In genomic region chr1:17176306-17177061, GRCh38 we compare ENCODE assay signal across 32 cellular contexts. TPM values are rescaled to one million over a fixed set of nuclear protein-coding genes. Genes with fewer than 3 reads are reported as not detected.
DNase-seq lines count a peak whose midpoint lies in the region; TF ChIP-seq lines count a peak whose summit lies in the region.
"Had no signal": no experiment of that assay in that cellular context is flagged by ENCODE, and none has a peak within 500 bp of the region (broad histone marks: within the 10 kb centered on the region; RNA-seq: fewer than 3 reads in every experiment).

No MANE protein-coding gene starts in this region.

- DNase-seq in NOMO-1 treated with DMSO at 0.1 percent for 48 hours (lab: John Stamatoyannopoulos, UW; ENCODE audit: unreplicated experiment) (peak; percentile 10), NOMO-1 treated with dmso at 0.1 percent for 144 hours (lab: John Stamatoyannopoulos, UW; ENCODE audit: unreplicated experiment) (no peak), SKM-1 treated with dmso at 0.1 percent for 144 hours (lab: John Stamatoyannopoulos, UW; ENCODE audit: unreplicated experiment) (peak; percentile 15), medulla oblongata (ENCODE audit: extremely low spot score) (peak; percentile 51), type B pancreatic cell (ENCODE audit: extremely low spot score, unreplicated experiment) (peak; percentile 24), SW480 (ENCODE audit: low spot score) (no peak), Kasumi-1 (lab: John Stamatoyannopoulos, UW) (no peak), spleen (no peak)
- DNase-seq: 8988T; activated CD4-positive, alpha-beta T cell treated with anti-CD3 and anti-CD28 coated beads, Interleukin-2, amount 10 ng/mL, durations not matched to agents 7 days and 5 days; activated gamma-delta T cell; activated naive CD8-positive, alpha-beta T cell treated with anti-CD3 and anti-CD28 coated beads, Interleukin-2, amount 10 ng/mL, durations not matched to agents 7 days and 5 days; activated T-cell treated with anti-CD3 and anti-CD28 coated beads, Interleukin-2, amount 50 U/mL, for 24 hours; caudate nucleus; CD8-positive, alpha-beta T cell; GOT3; left ventricle myocardium inferior; NCI-H146; NCI-H446; NCI-H774; OCI-M1; right cardiac atrium; stimulated activated naive CD4-positive, alpha-beta T cell treated with Interleukin-2 at 50 U/mL for 16 hours; SW 1271 had no signal

- H3K4me1 ChIP-seq in spleen: peaks cover 0 to 6% (median 2%) of the 10 kb centered on the region in 6 donors
- H3K4me1 ChIP-seq: ascending aorta, left ventricle myocardium inferior, parathyroid adenoma had no signal

- no peak for TF ChIP-seq CTCF in type B pancreatic cell (conservative IDR thresholded peaks at IDR 0.05)
- no peak for TF ChIP-seq CTCF in spleen (IDR thresholded peaks at IDR 0.05 in 8 of 11, conservative IDR thresholded peaks at IDR 0.05 in 3 of 11)

- H3K36me3 ChIP-seq in spleen: no peaks in the 10 kb centered on the region
- H3K36me3 ChIP-seq: ascending aorta, left ventricle myocardium inferior, thoracic aorta had no signal

- H3K36me3 Mint-ChIP-seq in type B pancreatic cell: no peaks in the 10 kb centered on the region
- H3K36me3 Mint-ChIP-seq: CD8-positive, alpha-beta T cell; mesothelial cell of epicardium; WTC11 had no signal

- H3K27ac ChIP-seq in spleen: no peak overlapping the region
- H3K27ac ChIP-seq: ascending aorta, left ventricle myocardium inferior, parathyroid adenoma, thoracic aorta had no signal

- 82 to 91% (median 89%) methylated on average over 6 of the region's 6 CpGs for WGBS in spleen, 5 donors

- TF ChIP-seq POLR2A in spleen (IDR thresholded peaks at IDR 0.05): no peak

- H3K27me3 ChIP-seq in spleen (replicated peaks in 1 of 7): no peaks in the 10 kb centered on the region
- H3K27me3 ChIP-seq: ascending aorta had no signal

- intact Hi-C loops in spleen (cut with DNase I; ENCODE audit: low total_unique reads): no loop called here

- H3K4me3 ChIP-seq in spleen: no peak overlapping the region
- H3K4me3 ChIP-seq: ascending aorta, left ventricle myocardium inferior, thoracic aorta had no signal

- H3K9me3 Mint-ChIP-seq in type B pancreatic cell: peaks cover 15% of the 10 kb centered on the region
- H3K9me3 Mint-ChIP-seq: CD8-positive, alpha-beta T cell had no signal

- H3K9me3 ChIP-seq in spleen: no peaks in the 10 kb centered on the region
- H3K9me3 ChIP-seq: ascending aorta, left ventricle myocardium inferior, thoracic aorta had no signal

- H3K27me3 Mint-ChIP-seq in type B pancreatic cell: peaks cover 20% of the 10 kb centered on the region

- no peak overlapping the region for H3K4me3 Mint-ChIP-seq in type B pancreatic cell
- H3K4me3 Mint-ChIP-seq: activated CD4-positive, alpha-beta T cell treated with anti-CD3 and anti-CD28 coated beads, Interleukin-2, amount 10 ng/mL, durations not matched to agents 7 days and 5 days; activated naive CD8-positive, alpha-beta T cell treated with anti-CD3 and anti-CD28 coated beads, Interleukin-2, amount 10 ng/mL, durations not matched to agents 7 days and 5 days; activated T-cell treated with anti-CD3 and anti-CD28 coated beads, Interleukin-2, amount 50 U/mL, for 24 hours; CD8-positive, alpha-beta T cell; mesothelial cell of epicardium; nephron; WTC11 had no signal

- no peak overlapping the region for H3K27ac Mint-ChIP-seq in type B pancreatic cell
- H3K27ac Mint-ChIP-seq: activated CD4-positive, alpha-beta T cell treated with anti-CD3 and anti-CD28 coated beads, Interleukin-2, amount 10 ng/mL, durations not matched to agents 7 days and 5 days; activated naive CD8-positive, alpha-beta T cell treated with anti-CD3 and anti-CD28 coated beads, Interleukin-2, amount 10 ng/mL, durations not matched to agents 7 days and 5 days; activated T-cell treated with anti-CD3 and anti-CD28 coated beads, Interleukin-2, amount 50 U/mL, for 24 hours; CD8-positive, alpha-beta T cell; mesothelial cell of epicardium; nephron; WTC11 had no signal

- peaks cover 6% of the 10 kb centered on the region for H3K4me1 Mint-ChIP-seq in type B pancreatic cell (ENCODE audit: unreplicated experiment)
- H3K4me1 Mint-ChIP-seq: nephron had no signal

RNA-seq across cellular contexts. Expression of gene PADI1, which starts 28.4 kb away (rescaled TPM):
- total RNA-seq in type B pancreatic cell (ENCODE audit: low replicate concordance) (21.2 and 35.5 TPM in 2 replicates), spleen (under 1 TPM in 3 of 7 donors, not detected in 4; 0.32 to 0.76 (median 0.46) TPM)
- polyA plus RNA-seq in spleen: under 1 TPM; 0.03 to 0.29 (median 0.09) TPM
- total RNA-seq: activated CD4-positive, alpha-beta T cell treated with anti-CD3 and anti-CD28 coated beads, Interleukin-2, amount 10 ng/mL, durations not matched to agents 7 days and 5 days; activated naive CD8-positive, alpha-beta T cell treated with anti-CD3 and anti-CD28 coated beads, Interleukin-2, amount 10 ng/mL, durations not matched to agents 7 days and 5 days; ascending aorta; CD8-positive, alpha-beta T cell; fibroblast of lung; left ventricle myocardium inferior; mesothelial cell of epicardium; right cardiac atrium; Right ventricle myocardium inferior had no signal
- polyA plus RNA-seq: fibroblast of lung, right cardiac atrium had no signal

RNA-seq across cellular contexts. Expression of gene PADI2, which starts 57.2 kb away (rescaled TPM):
- total RNA-seq in type B pancreatic cell (ENCODE audit: low replicate concordance): 3.5 and 5.6 TPM in 2 replicates
- 10 to 100 TPM in 5 of 7 donors, 1 to 10 TPM in 2; 8.7 to 63.6 (median 30.7) TPM for total RNA-seq in spleen
- polyA plus RNA-seq in spleen: 1 to 10 TPM in 2 of 3 donors, under 1 TPM in 1; 0.50 to 3.5 (median 3.3) TPM
- total RNA-seq: CD8-positive, alpha-beta T cell; fibroblast of lung had no signal

Comparison
In these comparisons a context has a peak if more than half of its experiments do, and no peak if none do; other contexts are left out.
1. DNase-seq: peak in NOMO-1 treated with DMSO at 0.1 percent for 48 hours (single experiment), SKM-1 treated with dmso at 0.1 percent for 144 hours (single experiment), medulla oblongata (single experiment) and type B pancreatic cell (single experiment); none in NOMO-1 treated with dmso at 0.1 percent for 144 hours (single experiment), SW480 (single experiment), Kasumi-1 (0 of 2) and spleen (single experiment).
2. RNA of gene PADI1, which starts 28.4 kb away (total RNA-seq): 21.2 to 35.5 TPM in type B pancreatic cell; 0.32 to 0.76 TPM in spleen; every median in the first group is over 10 times any median in the second.